Comparison of ENCODE assay signal across 1 cellular context in genomic region chr3:187039100-187039722, GRCh38.
TF ChIP-seq lines count a peak whose summit lies in the region.

No MANE protein-coding gene starts in this region.

TF ChIP-seq in HepG2, 621 proteins besides CTCF, POLR2A, EP300 and RAD21 (continued from another document and continues in another):
- TF ChIP-seq MYPOP (CRISPR knock-in tag; IDR thresholded peaks at IDR 0.05) (0 out of 2 replicates have a peak, but pooled peaks have one; percentile 27), CEBPG (CRISPR knock-in tag; IDR thresholded peaks at IDR 0.05) (peak; percentile 86), TEAD3 (CRISPR knock-in tag; optimal IDR thresholded peaks at IDR 0.05; ENCODE audit: borderline replicate concordance) (peak; percentile 31), FOXA1 (IDR thresholded peaks at IDR 0.05) (no peak), FOXA1 (CRISPR knock-in tag; IDR thresholded peaks at IDR 0.05) (0 out of 2 replicates have a peak, but pooled peaks have one; percentile 15), ATF3 (CRISPR knock-in tag; IDR thresholded peaks at IDR 0.05) (peak; percentile 77), ZMYM3 (CRISPR knock-in tag; IDR thresholded peaks at IDR 0.05) (0 out of 2 replicates have a peak, but pooled peaks have one; percentile 14), TAF1 (CRISPR knock-in tag; IDR thresholded peaks at IDR 0.05) (peak; percentile 61), ZNF713 (CRISPR knock-in tag; IDR thresholded peaks at IDR 0.05) (no peak), HNF1B (CRISPR knock-in tag; IDR thresholded peaks at IDR 0.05) (peak; percentile 53; the same call in 1 of the 2 replicates), ZNF207 (IDR thresholded peaks at IDR 0.05; ENCODE audit: borderline replicate concordance) (no peak), MAX (IDR thresholded peaks at IDR 0.05) (peak; percentile 86), NR2F2 (IDR thresholded peaks at IDR 0.05; ENCODE audit: borderline replicate concordance, low read depth) (peak; percentile 45; the same call in 1 of the 2 replicates), U2AF2 (IDR thresholded peaks at IDR 0.05; ENCODE audit: low read depth, low read length) (no peak), HNF1A (IDR thresholded peaks at IDR 0.05; ENCODE audit: low read depth) (no peak), HNF1A (CRISPR knock-in tag; IDR thresholded peaks at IDR 0.05; ENCODE audit: borderline replicate concordance) (0 out of 2 replicates have a peak, but pooled peaks have one; percentile 3), ISX (CRISPR knock-in tag; conservative IDR thresholded peaks at IDR 0.05) (no peak), HMGXB4 (CRISPR knock-in tag; IDR thresholded peaks at IDR 0.05; ENCODE audit: borderline replicate concordance in 1 of 2, low read depth in 1 of 2) (no peak; a peak in 1 of 4 replicates), RCOR2 (CRISPR knock-in tag; IDR thresholded peaks at IDR 0.05) (peak; percentile 27; the same call in 1 of the 2 replicates), ELF3 (CRISPR knock-in tag; IDR thresholded peaks at IDR 0.05) (peak; percentile 31; the same call in 1 of the 2 replicates), SIX1 (CRISPR knock-in tag; IDR thresholded peaks at IDR 0.05; ENCODE audit: borderline replicate concordance) (no peak), MYC (CRISPR knock-in tag; IDR thresholded peaks at IDR 0.05; ENCODE audit: borderline replicate concordance) (peak; percentile 82; the same call in 1 of the 2 replicates), SP2 (CRISPR knock-in tag; IDR thresholded peaks at IDR 0.05) (no peak), ESRRA (CRISPR knock-in tag; IDR thresholded peaks at IDR 0.05; ENCODE audit: low read depth) (peak; percentile 92), ZNF839 (CRISPR knock-in tag; IDR thresholded peaks at IDR 0.05; ENCODE audit: borderline replicate concordance) (no peak), FOXJ3 (CRISPR knock-in tag; IDR thresholded peaks at IDR 0.05; ENCODE audit: borderline replicate concordance) (peak; percentile 2; the same call in 1 of the 2 replicates), HDAC2 (CRISPR knock-in tag; IDR thresholded peaks at IDR 0.05) (peak; percentile 53), IKZF5 (CRISPR knock-in tag; IDR thresholded peaks at IDR 0.05) (peak; percentile 59; the same call in 1 of the 2 replicates), ZNF138 (CRISPR knock-in tag; IDR thresholded peaks at IDR 0.05; ENCODE audit: low read depth) (no peak), RNF2 (conservative IDR thresholded peaks at IDR 0.05; ENCODE audit: low read depth) (no peak), PBX2 (CRISPR knock-in tag; IDR thresholded peaks at IDR 0.05) (no peak), TCF7 (IDR thresholded peaks at IDR 0.05; ENCODE audit: low read depth) (peak; percentile 48), ZNF224 (CRISPR knock-in tag; IDR thresholded peaks at IDR 0.05) (no peak), JDP2 (CRISPR knock-in tag; IDR thresholded peaks at IDR 0.05; ENCODE audit: borderline replicate concordance) (no peak), PHF21A (CRISPR knock-in tag; IDR thresholded peaks at IDR 0.05) (peak; percentile 36; the same call in 1 of the 2 replicates), TFAP4 (IDR thresholded peaks at IDR 0.05; ENCODE audit: borderline replicate concordance, low read depth) (0 out of 2 replicates have a peak, but pooled peaks have one; percentile 13), JARID2 (CRISPR knock-in tag; IDR thresholded peaks at IDR 0.05; ENCODE audit: insufficient replicate concordance) (peak; percentile 39), HDAC1 (CRISPR knock-in tag; IDR thresholded peaks at IDR 0.05) (peak; percentile 55; the same call in 1 of the 2 replicates), HOXD1 (CRISPR knock-in tag; IDR thresholded peaks at IDR 0.05) (0 out of 2 replicates have a peak, but pooled peaks have one; percentile 59), ZNF501 (CRISPR knock-in tag; IDR thresholded peaks at IDR 0.05) (peak; percentile 37; the same call in 1 of the 2 replicates), GATAD1 (CRISPR knock-in tag; IDR thresholded peaks at IDR 0.05) (peak; percentile 54; the same call in 1 of the 2 replicates), TFDP1 (CRISPR knock-in tag; IDR thresholded peaks at IDR 0.05; ENCODE audit: borderline replicate concordance) (peak; percentile 46; the same call in 1 of the 2 replicates), HINFP (CRISPR knock-in tag; IDR thresholded peaks at IDR 0.05; ENCODE audit: low read depth) (0 out of 2 replicates have a peak, but pooled peaks have one; percentile 52), ZNF549 (CRISPR knock-in tag; IDR thresholded peaks at IDR 0.05) (no peak), ZNF788 (CRISPR knock-in tag; IDR thresholded peaks at IDR 0.05; ENCODE audit: borderline replicate concordance) (no peak; the same call in 1 of the 2 replicates), TEF (CRISPR knock-in tag; IDR thresholded peaks at IDR 0.05) (0 out of 2 replicates have a peak, but pooled peaks have one; percentile 34)
